In genomic region chr10:124462348-124462695, GRCh38 we compare ENCODE assay signal across 1 cellular context.
TF ChIP-seq lines count a peak whose summit lies in the region.

No MANE protein-coding gene starts in this region.

TF ChIP-seq in GM12878, 131 proteins besides CTCF, POLR2A, EP300 and RAD21:
- TF ChIP-seq ZBTB40 (IDR thresholded peaks at IDR 0.05; ENCODE audit: borderline replicate concordance) (0 out of 2 replicates have a peak, but pooled peaks have one; percentile 17), MLLT1 (IDR thresholded peaks at IDR 0.05) (peak; percentile 75), NR2C1 (IDR thresholded peaks at IDR 0.05) (no peak), YBX1 (IDR thresholded peaks at IDR 0.05) (no peak)
